In the genomic region with DNA sequence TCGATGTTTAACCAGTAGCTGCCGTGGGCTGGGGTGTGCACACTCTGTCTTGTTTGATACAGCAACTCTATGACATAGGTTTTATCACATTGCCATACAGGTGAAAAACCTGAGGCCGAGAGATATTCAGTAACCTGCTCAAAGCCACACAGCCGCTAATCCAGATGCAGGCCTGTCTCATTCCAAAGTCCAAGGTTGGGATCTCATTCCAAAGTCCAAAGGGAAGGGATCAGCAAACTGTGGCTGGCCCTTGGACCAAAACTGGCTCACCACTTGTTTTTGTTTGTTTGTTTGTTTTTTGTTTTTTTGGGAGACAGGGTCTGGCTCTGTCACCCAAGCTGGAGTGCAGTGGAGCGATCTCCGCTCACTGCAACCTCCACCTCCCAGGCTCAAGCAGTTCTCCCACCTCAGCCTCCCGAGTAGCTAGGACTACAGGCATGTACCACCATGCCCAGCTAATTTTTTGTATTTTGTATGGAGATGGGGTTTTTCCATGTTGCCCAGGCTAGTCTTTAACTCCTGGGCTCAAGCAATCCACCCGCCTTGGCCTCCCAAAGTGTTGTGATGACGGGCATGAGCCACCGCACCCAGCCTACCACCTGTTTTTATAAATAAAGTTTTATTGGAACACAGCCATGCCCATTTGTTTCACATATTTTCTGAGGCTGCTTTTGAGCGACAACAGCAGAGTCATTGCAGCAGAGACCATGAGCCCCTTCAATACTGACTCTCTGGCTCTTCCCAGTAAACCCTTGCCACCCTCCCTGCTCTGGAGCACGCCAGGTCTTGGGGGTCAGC, we compare ENCODE assay signal across 1 cellular context.
TF ChIP-seq lines count a peak whose summit lies in the region.

No MANE protein-coding gene starts in this region.

TF ChIP-seq in liver, 16 proteins besides CTCF, POLR2A, EP300 and RAD21 (continued from another document):
- TF ChIP-seq, protein P1, sequence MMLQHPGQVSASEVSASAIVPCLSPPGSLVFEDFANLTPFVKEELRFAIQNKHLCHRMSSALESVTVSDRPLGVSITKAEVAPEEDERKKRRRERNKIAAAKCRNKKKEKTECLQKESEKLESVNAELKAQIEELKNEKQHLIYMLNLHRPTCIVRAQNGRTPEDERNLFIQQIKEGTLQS (IDR thresholded peaks at IDR 0.05) = no peak
- TF ChIP-seq FOXA1 (IDR thresholded peaks at IDR 0.05) (no peak), FOXA2 (IDR thresholded peaks at IDR 0.05) (no peak), GABPA (IDR thresholded peaks at IDR 0.05 in 1 of 2, conservative IDR thresholded peaks at IDR 0.05 in 1 of 2) (no peak)
